ENCODE assay signal across 12 cellular contexts in genomic region chr6:139977887-139978332, GRCh38.
DNase-seq lines count a peak whose midpoint lies in the region; ATAC-seq and TF ChIP-seq lines count a peak whose summit lies in the region.
"Had no signal": no experiment of that assay in that cellular context is flagged by ENCODE, and none has a peak within 500 bp of the region (broad histone marks: within the 10 kb centered on the region; RNA-seq: fewer than 3 reads in every experiment).

No MANE protein-coding gene starts in this region.

- ATAC-seq in mucosa of descending colon: peak; percentile 35
- ATAC-seq in GM18505 (IDR thresholded peaks at IDR 0.05; ENCODE audit: unreplicated experiment): no peak
- ATAC-seq in natural killer cell treated with Interleukin-12 subunit alpha and Interleukin-12 subunit beta and Interleukin-15 and Interleukin-18, amount 100 ng/mL, for 72 hours: no peak

- peaks cover 12% of the 10 kb centered on the region for H3K4me1 ChIP-seq in mucosa of descending colon (ENCODE audit: low read depth)

- TF ChIP-seq POLR2A in GM18505 (IDR thresholded peaks at IDR 0.05; ENCODE audit: borderline replicate concordance, extremely low read depth, insufficient read depth, insufficient read length): no peak

- intact Hi-C loops in mucosa of descending colon (cut with DNase I, micrococcal nuclease): no loop called here

- DNase-seq in AG08395 (ENCODE audit: low spot score) (peak; percentile 29), LHCN-M2 (ENCODE audit: low read depth) (peak; percentile 98), dermis blood vessel endothelial cell (peak; percentile 46), mucosa of descending colon (no peak), putamen (ENCODE audit: low spot score) (no peak)
- no peak for DNase-seq in stimulated activated CD4-positive, alpha-beta T cell treated with anti-CD3 and anti-CD28 coated beads, Interleukin-2, amount 100 ng/mL, for 48 hours
- DNase-seq in natural killer cell treated with Interleukin-12 subunit alpha and Interleukin-12 subunit beta and Interleukin-15 and Interleukin-18, amount 100 ng/mL, for 72 hours (ENCODE audit: low spot score): no peak
- DNase-seq: activated CD4-positive, alpha-beta T cell treated with anti-CD3 and anti-CD28 coated beads for 48 hours; aorta; NCI-H2171; stimulated activated CD4-positive, alpha-beta T cell treated with anti-CD3 and anti-CD28 coated beads, Interleukin-4, amount 100 ng/mL, for 24 hours had no signal

- H3K9me3 Mint-ChIP-seq in natural killer cell treated with Interleukin-12 subunit alpha and Interleukin-12 subunit beta and Interleukin-15 and Interleukin-18, amount 100 ng/mL, for 72 hours: no peaks in the 10 kb centered on the region

- no peaks in the 10 kb centered on the region for H3K4me1 Mint-ChIP-seq in natural killer cell treated with Interleukin-12 subunit alpha and Interleukin-12 subunit beta and Interleukin-15 and Interleukin-18, amount 100 ng/mL, for 72 hours (ENCODE audit: low read depth in 2 of 2)

- H3K9me3 ChIP-seq in mucosa of descending colon: no peaks in the 10 kb centered on the region

- no peak overlapping the region for H3K4me3 Mint-ChIP-seq in natural killer cell treated with Interleukin-12 subunit alpha and Interleukin-12 subunit beta and Interleukin-15 and Interleukin-18, amount 100 ng/mL, for 72 hours

- TF ChIP-seq CTCF in mucosa of descending colon (IDR thresholded peaks at IDR 0.05): no peak

- no peaks in the 10 kb centered on the region for H3K36me3 ChIP-seq in mucosa of descending colon (ENCODE audit: low read depth)

- no peak overlapping the region for H3K27ac Mint-ChIP-seq in natural killer cell treated with Interleukin-12 subunit alpha and Interleukin-12 subunit beta and Interleukin-15 and Interleukin-18, amount 100 ng/mL, for 72 hours

- H3K4me3 ChIP-seq in mucosa of descending colon: no peak overlapping the region

- H3K27me3 Mint-ChIP-seq in natural killer cell treated with Interleukin-12 subunit alpha and Interleukin-12 subunit beta and Interleukin-15 and Interleukin-18, amount 100 ng/mL, for 72 hours: peaks cover 0 to 6% of the 10 kb centered on the region in 2 donors

- no peaks in the 10 kb centered on the region for H3K36me3 Mint-ChIP-seq in natural killer cell treated with Interleukin-12 subunit alpha and Interleukin-12 subunit beta and Interleukin-15 and Interleukin-18, amount 100 ng/mL, for 72 hours

Comparison
In these comparisons a context has a peak if more than half of its experiments do, and no peak if none do; other contexts are left out.
1. DNase-seq: peak in AG08395 (single experiment), LHCN-M2 (single experiment) and dermis blood vessel endothelial cell (single experiment); none in mucosa of descending colon (0 of 3), stimulated activated CD4-positive, alpha-beta T cell treated with anti-CD3 and anti-CD28 coated beads, Interleukin-2, amount 100 ng/mL, for 48 hours (0 of 2), putamen (single experiment) and natural killer cell treated with Interleukin-12 subunit alpha and Interleukin-12 subunit beta and Interleukin-15 and Interleukin-18, amount 100 ng/mL, for 72 hours (single experiment).